1 cellular context compared by ENCODE assay signal in the genomic region with DNA sequence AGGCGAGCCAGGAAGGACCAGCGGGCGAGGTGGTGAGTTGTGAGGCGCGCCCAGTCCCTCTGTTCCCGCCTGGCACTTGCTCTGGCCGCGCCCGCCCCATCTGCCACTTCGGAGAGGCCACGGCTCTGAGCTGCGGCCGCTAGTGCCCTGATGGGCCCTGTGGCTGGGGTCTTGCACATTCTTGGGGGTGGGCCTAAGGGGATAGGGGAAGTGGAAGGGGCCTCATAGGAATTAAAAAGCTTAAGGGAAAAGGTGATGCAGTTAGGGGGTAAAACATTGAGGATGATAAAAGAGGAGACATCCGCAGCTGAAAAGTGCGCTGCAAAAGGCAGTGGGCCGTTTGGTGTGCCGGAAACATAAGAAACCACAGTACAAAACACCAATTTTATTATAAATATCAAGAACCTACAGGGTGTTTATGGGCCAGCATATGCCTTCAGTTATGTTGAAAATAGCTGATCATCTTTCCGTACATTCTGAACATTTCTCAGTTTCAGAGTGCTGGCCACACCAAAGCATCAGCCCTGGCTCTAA.
A peak's percentile ranks its signal among the peaks of the same experiment; 100 is the strongest.
TF ChIP-seq lines count a peak whose summit lies in the region.

No MANE protein-coding gene starts in this region.

TF ChIP-seq in HepG2, 621 proteins besides CTCF, POLR2A, EP300 and RAD21 (continued from another document and continues in another):
- 0 out of 2 replicates have a peak, but pooled peaks have one; percentile 8 for TF ChIP-seq ETV5 (CRISPR knock-in tag; IDR thresholded peaks at IDR 0.05; ENCODE audit: borderline replicate concordance)
- TF ChIP-seq CHD4 (IDR thresholded peaks at IDR 0.05; ENCODE audit: borderline replicate concordance, low read length), result no peak
- no peak for TF ChIP-seq ZNF33B (CRISPR knock-in tag; IDR thresholded peaks at IDR 0.05)
- no peak for TF ChIP-seq MAZ (IDR thresholded peaks at IDR 0.05; ENCODE audit: borderline replicate concordance, low read depth, low read length)
- no peak for TF ChIP-seq MAZ (CRISPR knock-in tag; IDR thresholded peaks at IDR 0.05; ENCODE audit: low read depth)
- no peak for TF ChIP-seq HNRNPL (IDR thresholded peaks at IDR 0.05; ENCODE audit: low read depth, low read length)
- no peak for TF ChIP-seq ZNF263 (CRISPR knock-in tag; IDR thresholded peaks at IDR 0.05)
- TF ChIP-seq AKAP8 (CRISPR knock-in tag; IDR thresholded peaks at IDR 0.05), result no peak
- no peak for TF ChIP-seq THYN1 (CRISPR knock-in tag; IDR thresholded peaks at IDR 0.05; ENCODE audit: borderline replicate concordance, low read depth)
- TF ChIP-seq, protein P1, sequence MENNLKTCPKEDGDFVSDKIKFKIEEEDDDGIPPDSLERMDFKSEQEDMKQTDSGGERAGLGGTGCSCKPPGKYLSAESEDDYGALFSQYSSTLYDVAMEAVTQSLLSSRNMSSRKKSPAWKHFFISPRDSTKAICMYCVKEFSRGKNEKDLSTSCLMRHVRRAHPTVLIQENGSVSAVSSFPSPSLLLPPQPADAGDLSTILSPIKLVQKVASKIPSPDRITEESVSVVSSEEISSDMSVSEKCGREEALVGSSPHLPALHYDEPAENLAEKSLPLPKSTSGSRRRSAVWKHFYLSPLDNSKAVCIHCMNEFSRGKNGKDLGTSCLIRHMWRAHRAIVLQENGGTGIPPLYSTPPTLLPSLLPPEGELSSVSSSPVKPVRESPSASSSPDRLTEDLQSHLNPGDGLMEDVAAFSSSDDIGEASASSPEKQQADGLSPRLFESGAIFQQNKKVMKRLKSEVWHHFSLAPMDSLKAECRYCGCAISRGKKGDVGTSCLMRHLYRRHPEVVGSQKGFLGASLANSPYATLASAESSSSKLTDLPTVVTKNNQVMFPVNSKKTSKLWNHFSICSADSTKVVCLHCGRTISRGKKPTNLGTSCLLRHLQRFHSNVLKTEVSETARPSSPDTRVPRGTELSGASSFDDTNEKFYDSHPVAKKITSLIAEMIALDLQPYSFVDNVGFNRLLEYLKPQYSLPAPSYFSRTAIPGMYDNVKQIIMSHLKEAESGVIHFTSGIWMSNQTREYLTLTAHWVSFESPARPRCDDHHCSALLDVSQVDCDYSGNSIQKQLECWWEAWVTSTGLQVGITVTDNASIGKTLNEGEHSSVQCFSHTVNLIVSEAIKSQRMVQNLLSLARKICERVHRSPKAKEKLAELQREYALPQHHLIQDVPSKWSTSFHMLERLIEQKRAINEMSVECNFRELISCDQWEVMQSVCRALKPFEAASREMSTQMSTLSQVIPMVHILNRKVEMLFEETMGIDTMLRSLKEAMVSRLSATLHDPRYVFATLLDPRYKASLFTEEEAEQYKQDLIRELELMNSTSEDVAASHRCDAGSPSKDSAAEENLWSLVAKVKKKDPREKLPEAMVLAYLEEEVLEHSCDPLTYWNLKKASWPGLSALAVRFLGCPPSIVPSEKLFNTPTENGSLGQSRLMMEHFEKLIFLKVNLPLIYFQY (CRISPR knock-in tag; IDR thresholded peaks at IDR 0.05; ENCODE audit: borderline replicate concordance), result no peak
- TF ChIP-seq RFX5 (IDR thresholded peaks at IDR 0.05; ENCODE audit: low read depth, low read length), result no peak
- TF ChIP-seq RFXAP (CRISPR knock-in tag; IDR thresholded peaks at IDR 0.05; ENCODE audit: borderline replicate concordance), result no peak
- TF ChIP-seq ZFP36L1 (CRISPR knock-in tag; IDR thresholded peaks at IDR 0.05), result no peak
- no peak for TF ChIP-seq ZNF556 (CRISPR knock-in tag; IDR thresholded peaks at IDR 0.05; ENCODE audit: borderline replicate concordance)
- 0 out of 2 replicates have a peak, but pooled peaks have one; percentile 52 for TF ChIP-seq ZNF546 (CRISPR knock-in tag; conservative IDR thresholded peaks at IDR 0.05)
- TF ChIP-seq FOXP1 (IDR thresholded peaks at IDR 0.05), result no peak
- 0 out of 2 replicates have a peak, but pooled peaks have one; percentile 1 for TF ChIP-seq FOXP1 (CRISPR knock-in tag; IDR thresholded peaks at IDR 0.05)
- no peak for TF ChIP-seq DMAP1 (CRISPR knock-in tag; IDR thresholded peaks at IDR 0.05)
- TF ChIP-seq ZNF589 (CRISPR knock-in tag; conservative IDR thresholded peaks at IDR 0.05), result peak; percentile 24; the same call in 1 of the 2 replicates
- TF ChIP-seq JARID2 (CRISPR knock-in tag; IDR thresholded peaks at IDR 0.05; ENCODE audit: insufficient replicate concordance), result no peak
- no peak for TF ChIP-seq SIN3B (IDR thresholded peaks at IDR 0.05; ENCODE audit: low read length)
- no peak for TF ChIP-seq ZNF337 (CRISPR knock-in tag; IDR thresholded peaks at IDR 0.05; ENCODE audit: borderline replicate concordance, low read depth)
- TF ChIP-seq SATB2 (CRISPR knock-in tag; IDR thresholded peaks at IDR 0.05), result no peak
- TF ChIP-seq, protein P2, sequence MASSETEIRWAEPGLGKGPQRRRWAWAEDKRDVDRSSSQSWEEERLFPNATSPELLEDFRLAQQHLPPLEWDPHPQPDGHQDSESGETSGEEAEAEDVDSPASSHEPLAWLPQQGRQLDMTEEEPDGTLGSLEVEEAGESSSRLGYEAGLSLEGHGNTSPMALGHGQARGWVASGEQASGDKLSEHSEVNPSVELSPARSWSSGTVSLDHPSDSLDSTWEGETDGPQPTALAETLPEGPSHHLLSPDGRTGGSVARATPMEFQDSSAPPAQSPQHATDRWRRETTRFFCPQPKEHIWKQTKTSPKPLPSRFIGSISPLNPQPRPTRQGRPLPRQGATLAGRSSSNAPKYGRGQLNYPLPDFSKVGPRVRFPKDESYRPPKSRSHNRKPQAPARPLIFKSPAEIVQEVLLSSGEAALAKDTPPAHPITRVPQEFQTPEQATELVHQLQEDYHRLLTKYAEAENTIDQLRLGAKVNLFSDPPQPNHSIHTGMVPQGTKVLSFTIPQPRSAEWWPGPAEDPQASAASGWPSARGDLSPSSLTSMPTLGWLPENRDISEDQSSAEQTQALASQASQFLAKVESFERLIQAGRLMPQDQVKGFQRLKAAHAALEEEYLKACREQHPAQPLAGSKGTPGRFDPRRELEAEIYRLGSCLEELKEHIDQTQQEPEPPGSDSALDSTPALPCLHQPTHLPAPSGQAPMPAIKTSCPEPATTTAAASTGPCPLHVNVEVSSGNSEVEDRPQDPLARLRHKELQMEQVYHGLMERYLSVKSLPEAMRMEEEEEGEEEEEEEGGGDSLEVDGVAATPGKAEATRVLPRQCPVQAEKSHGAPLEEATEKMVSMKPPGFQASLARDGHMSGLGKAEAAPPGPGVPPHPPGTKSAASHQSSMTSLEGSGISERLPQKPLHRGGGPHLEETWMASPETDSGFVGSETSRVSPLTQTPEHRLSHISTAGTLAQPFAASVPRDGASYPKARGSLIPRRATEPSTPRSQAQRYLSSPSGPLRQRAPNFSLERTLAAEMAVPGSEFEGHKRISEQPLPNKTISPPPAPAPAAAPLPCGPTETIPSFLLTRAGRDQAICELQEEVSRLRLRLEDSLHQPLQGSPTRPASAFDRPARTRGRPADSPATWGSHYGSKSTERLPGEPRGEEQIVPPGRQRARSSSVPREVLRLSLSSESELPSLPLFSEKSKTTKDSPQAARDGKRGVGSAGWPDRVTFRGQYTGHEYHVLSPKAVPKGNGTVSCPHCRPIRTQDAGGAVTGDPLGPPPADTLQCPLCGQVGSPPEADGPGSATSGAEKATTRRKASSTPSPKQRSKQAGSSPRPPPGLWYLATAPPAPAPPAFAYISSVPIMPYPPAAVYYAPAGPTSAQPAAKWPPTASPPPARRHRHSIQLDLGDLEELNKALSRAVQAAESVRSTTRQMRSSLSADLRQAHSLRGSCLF (CRISPR knock-in tag; IDR thresholded peaks at IDR 0.05; ENCODE audit: borderline replicate concordance), result no peak
- no peak for TF ChIP-seq FOSL1 (CRISPR knock-in tag; IDR thresholded peaks at IDR 0.05; ENCODE audit: borderline replicate concordance)
- no peak for TF ChIP-seq NCOA5 (CRISPR knock-in tag; IDR thresholded peaks at IDR 0.05)
- TF ChIP-seq, protein P3, sequence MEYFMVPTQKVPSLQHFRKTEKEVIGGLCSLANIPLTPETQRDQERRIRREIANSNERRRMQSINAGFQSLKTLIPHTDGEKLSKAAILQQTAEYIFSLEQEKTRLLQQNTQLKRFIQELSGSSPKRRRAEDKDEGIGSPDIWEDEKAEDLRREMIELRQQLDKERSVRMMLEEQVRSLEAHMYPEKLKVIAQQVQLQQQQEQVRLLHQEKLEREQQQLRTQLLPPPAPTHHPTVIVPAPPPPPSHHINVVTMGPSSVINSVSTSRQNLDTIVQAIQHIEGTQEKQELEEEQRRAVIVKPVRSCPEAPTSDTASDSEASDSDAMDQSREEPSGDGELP (IDR thresholded peaks at IDR 0.05; ENCODE audit: borderline replicate concordance, low read depth), result no peak
- no peak for TF ChIP-seq ARHGAP35 (CRISPR knock-in tag; IDR thresholded peaks at IDR 0.05; ENCODE audit: borderline replicate concordance)
- no peak for TF ChIP-seq MXD4 (CRISPR knock-in tag; IDR thresholded peaks at IDR 0.05)
- 0 out of 2 replicates have a peak, but pooled peaks have one; percentile 64 for TF ChIP-seq KLF11 (CRISPR knock-in tag; IDR thresholded peaks at IDR 0.05)
- TF ChIP-seq SYNCRIP (IDR thresholded peaks at IDR 0.05; ENCODE audit: insufficient read depth, low read depth, low read length), result no peak
- TF ChIP-seq, protein P4, sequence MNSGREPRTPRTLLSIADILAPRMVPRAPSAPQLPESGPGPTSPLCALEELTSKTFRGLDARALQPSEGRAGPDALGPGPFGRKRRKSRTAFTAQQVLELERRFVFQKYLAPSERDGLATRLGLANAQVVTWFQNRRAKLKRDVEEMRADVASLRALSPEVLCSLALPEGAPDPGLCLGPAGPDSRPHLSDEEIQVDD (CRISPR knock-in tag; IDR thresholded peaks at IDR 0.05; ENCODE audit: borderline replicate concordance), result no peak
- TF ChIP-seq, protein P5, sequence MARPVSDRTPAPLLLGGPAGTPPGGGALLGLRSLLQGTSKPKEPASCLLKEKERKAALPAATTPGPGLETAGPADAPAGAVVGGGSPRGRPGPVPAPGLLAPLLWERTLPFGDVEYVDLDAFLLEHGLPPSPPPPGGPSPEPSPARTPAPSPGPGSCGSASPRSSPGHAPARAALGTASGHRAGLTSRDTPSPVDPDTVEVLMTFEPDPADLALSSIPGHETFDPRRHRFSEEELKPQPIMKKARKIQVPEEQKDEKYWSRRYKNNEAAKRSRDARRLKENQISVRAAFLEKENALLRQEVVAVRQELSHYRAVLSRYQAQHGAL (CRISPR knock-in tag; IDR thresholded peaks at IDR 0.05; ENCODE audit: not compliant biosample characterization), result no peak
- TF ChIP-seq NR2F2 (IDR thresholded peaks at IDR 0.05; ENCODE audit: borderline replicate concordance, low read depth), result no peak
- TF ChIP-seq, protein P6, sequence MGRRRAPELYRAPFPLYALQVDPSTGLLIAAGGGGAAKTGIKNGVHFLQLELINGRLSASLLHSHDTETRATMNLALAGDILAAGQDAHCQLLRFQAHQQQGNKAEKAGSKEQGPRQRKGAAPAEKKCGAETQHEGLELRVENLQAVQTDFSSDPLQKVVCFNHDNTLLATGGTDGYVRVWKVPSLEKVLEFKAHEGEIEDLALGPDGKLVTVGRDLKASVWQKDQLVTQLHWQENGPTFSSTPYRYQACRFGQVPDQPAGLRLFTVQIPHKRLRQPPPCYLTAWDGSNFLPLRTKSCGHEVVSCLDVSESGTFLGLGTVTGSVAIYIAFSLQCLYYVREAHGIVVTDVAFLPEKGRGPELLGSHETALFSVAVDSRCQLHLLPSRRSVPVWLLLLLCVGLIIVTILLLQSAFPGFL (CRISPR knock-in tag; IDR thresholded peaks at IDR 0.05), result no peak
- TF ChIP-seq, protein P7, sequence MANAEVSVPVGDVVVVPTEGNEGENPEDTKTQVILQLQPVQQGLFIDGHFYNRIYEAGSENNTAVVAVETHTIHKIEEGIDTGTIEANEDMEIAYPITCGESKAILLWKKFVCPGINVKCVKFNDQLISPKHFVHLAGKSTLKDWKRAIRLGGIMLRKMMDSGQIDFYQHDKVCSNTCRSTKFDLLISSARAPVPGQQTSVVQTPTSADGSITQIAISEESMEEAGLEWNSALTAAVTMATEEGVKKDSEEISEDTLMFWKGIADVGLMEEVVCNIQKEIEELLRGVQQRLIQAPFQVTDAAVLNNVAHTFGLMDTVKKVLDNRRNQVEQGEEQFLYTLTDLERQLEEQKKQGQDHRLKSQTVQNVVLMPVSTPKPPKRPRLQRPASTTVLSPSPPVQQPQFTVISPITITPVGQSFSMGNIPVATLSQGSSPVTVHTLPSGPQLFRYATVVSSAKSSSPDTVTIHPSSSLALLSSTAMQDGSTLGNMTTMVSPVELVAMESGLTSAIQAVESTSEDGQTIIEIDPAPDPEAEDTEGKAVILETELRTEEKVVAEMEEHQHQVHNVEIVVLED (CRISPR knock-in tag; IDR thresholded peaks at IDR 0.05; ENCODE audit: borderline replicate concordance), result 0 out of 2 replicates have a peak, but pooled peaks have one; percentile 4
- TF ChIP-seq ZNF709 (CRISPR knock-in tag; IDR thresholded peaks at IDR 0.05), result no peak
- TF ChIP-seq, protein P8, sequence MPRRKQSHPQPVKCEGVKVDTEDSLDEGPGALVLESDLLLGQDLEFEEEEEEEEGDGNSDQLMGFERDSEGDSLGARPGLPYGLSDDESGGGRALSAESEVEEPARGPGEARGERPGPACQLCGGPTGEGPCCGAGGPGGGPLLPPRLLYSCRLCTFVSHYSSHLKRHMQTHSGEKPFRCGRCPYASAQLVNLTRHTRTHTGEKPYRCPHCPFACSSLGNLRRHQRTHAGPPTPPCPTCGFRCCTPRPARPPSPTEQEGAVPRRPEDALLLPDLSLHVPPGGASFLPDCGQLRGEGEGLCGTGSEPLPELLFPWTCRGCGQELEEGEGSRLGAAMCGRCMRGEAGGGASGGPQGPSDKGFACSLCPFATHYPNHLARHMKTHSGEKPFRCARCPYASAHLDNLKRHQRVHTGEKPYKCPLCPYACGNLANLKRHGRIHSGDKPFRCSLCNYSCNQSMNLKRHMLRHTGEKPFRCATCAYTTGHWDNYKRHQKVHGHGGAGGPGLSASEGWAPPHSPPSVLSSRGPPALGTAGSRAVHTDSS (CRISPR knock-in tag; conservative IDR thresholded peaks at IDR 0.05), result no peak
- TF ChIP-seq, protein P9, sequence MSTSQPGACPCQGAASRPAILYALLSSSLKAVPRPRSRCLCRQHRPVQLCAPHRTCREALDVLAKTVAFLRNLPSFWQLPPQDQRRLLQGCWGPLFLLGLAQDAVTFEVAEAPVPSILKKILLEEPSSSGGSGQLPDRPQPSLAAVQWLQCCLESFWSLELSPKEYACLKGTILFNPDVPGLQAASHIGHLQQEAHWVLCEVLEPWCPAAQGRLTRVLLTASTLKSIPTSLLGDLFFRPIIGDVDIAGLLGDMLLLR (CRISPR knock-in tag; IDR thresholded peaks at IDR 0.05), result no peak
- TF ChIP-seq DNMT3B (CRISPR knock-in tag; conservative IDR thresholded peaks at IDR 0.05), result no peak
